ENCODE assay signal across 20 cellular contexts in genomic region chr5:3542158-3542557, GRCh38. TPM values are rescaled to one million over a fixed set of nuclear protein-coding genes. Genes with fewer than 3 reads are reported as not detected.
"Had no signal": no experiment of that assay in that cellular context is flagged by ENCODE, and none has a peak within 500 bp of the region (broad histone marks: within the 10 kb centered on the region; RNA-seq: fewer than 3 reads in every experiment).

No MANE protein-coding gene starts in this region.

- H3K4me3 Mint-ChIP-seq: activated CD8-positive, alpha-beta memory T cell treated with anti-CD3 and anti-CD28 coated beads, Interleukin-2, amount 10 ng/mL, durations not matched to agents 7 days and 5 days; activated T-cell treated with anti-CD3 and anti-CD28 coated beads, Interleukin-2, amount 50 U/mL, for 24 hours; brain; effector memory CD8-positive, alpha-beta T cell; nephron; stimulated activated naive B cell treated with anti-CD40 and anti-IgM and Interleukin-4, amounts not matched to agents 10 μg/mL and 1 μg/mL and 100 μg/mL, for 72 hours had no signal

- H3K4me1 Mint-ChIP-seq: activated CD8-positive, alpha-beta memory T cell treated with anti-CD3 and anti-CD28 coated beads, Interleukin-2, amount 10 ng/mL, durations not matched to agents 7 days and 5 days; brain; nephron; stimulated activated naive B cell treated with anti-CD40 and anti-IgM and Interleukin-4, amounts not matched to agents 10 μg/mL and 1 μg/mL and 100 μg/mL, for 72 hours had no signal

- H3K9me3 ChIP-seq: transverse colon had no signal

- H3K4me3 ChIP-seq: left lung, transverse colon had no signal

- H3K36me3 ChIP-seq: left lung, transverse colon had no signal

- ATAC-seq: activated CD8-positive, alpha-beta memory T cell treated with anti-CD3 and anti-CD28 coated beads, Interleukin-2, amount 10 ng/mL, durations not matched to agents 7 days and 5 days; activated naive CD4-positive, alpha-beta T cell treated with anti-CD3 and anti-CD28 coated beads, Interleukin-2, amount 50 U/mL, for 72 hours; effector memory CD8-positive, alpha-beta T cell; left lung; sciatic nerve; stimulated activated naive B cell treated with anti-CD40 and anti-IgM and Interleukin-4, amounts not matched to agents 10 μg/mL and 1 μg/mL and 100 μg/mL, for 72 hours had no signal

- H3K27ac ChIP-seq: left lung, transverse colon had no signal

- H3K27ac Mint-ChIP-seq: activated CD8-positive, alpha-beta memory T cell treated with anti-CD3 and anti-CD28 coated beads, Interleukin-2, amount 10 ng/mL, durations not matched to agents 7 days and 5 days; activated naive CD4-positive, alpha-beta T cell treated with anti-CD3 and anti-CD28 coated beads, Interleukin-2, amount 50 U/mL, for 72 hours; activated T-cell treated with anti-CD3 and anti-CD28 coated beads, Interleukin-2, amount 50 U/mL, for 24 hours; brain; effector memory CD8-positive, alpha-beta T cell; nephron; progenitor cell of endocrine pancreas; stimulated activated naive B cell treated with anti-CD40 and anti-IgM and Interleukin-4, amounts not matched to agents 10 μg/mL and 1 μg/mL and 100 μg/mL, for 72 hours had no signal

- H3K27me3 Mint-ChIP-seq: activated CD8-positive, alpha-beta memory T cell treated with anti-CD3 and anti-CD28 coated beads, Interleukin-2, amount 10 ng/mL, durations not matched to agents 7 days and 5 days; activated T-cell treated with anti-CD3 and anti-CD28 coated beads, Interleukin-2, amount 50 U/mL, for 24 hours; effector memory CD8-positive, alpha-beta T cell; stimulated activated naive B cell treated with anti-CD40 and anti-IgM and Interleukin-4, amounts not matched to agents 10 μg/mL and 1 μg/mL and 100 μg/mL, for 72 hours had no signal

- H3K36me3 Mint-ChIP-seq: activated CD8-positive, alpha-beta memory T cell treated with anti-CD3 and anti-CD28 coated beads, Interleukin-2, amount 10 ng/mL, durations not matched to agents 7 days and 5 days; brain; stimulated activated naive B cell treated with anti-CD40 and anti-IgM and Interleukin-4, amounts not matched to agents 10 μg/mL and 1 μg/mL and 100 μg/mL, for 72 hours had no signal

- H3K4me1 ChIP-seq: left lung, transverse colon had no signal

- H3K27me3 ChIP-seq: left lung, transverse colon had no signal

- DNase-seq: activated CD4-positive, alpha-beta T cell treated with anti-CD3 and anti-CD28 coated beads for 1 hour; activated CD4-positive, alpha-beta T cell treated with anti-CD3 and anti-CD28 coated beads, Interleukin-2, amount 50 U/mL, for 48 hours; activated CD8-positive, alpha-beta memory T cell treated with anti-CD3 and anti-CD28 coated beads, Interleukin-2, amount 10 ng/mL, durations not matched to agents 7 days and 5 days; activated effector memory CD4-positive, alpha-beta T cell treated with anti-CD3 and anti-CD28 coated beads, Interleukin-2, amount 50 U/mL, for 16 hours; activated T-cell treated with anti-CD3 and anti-CD28 coated beads, Interleukin-2, amount 50 U/mL, for 24 hours; amniotic stem cell; effector memory CD8-positive, alpha-beta T cell; glutamatergic neuron; left lung; mesenchymal stem cell; occipital lobe; stimulated activated CD4-positive, alpha-beta T cell treated with anti-CD3 and anti-CD28 coated beads, Interleukin-2, amount 100 ng/mL, for 24 hours; stimulated activated naive B cell treated with anti-CD40 and anti-IgM and Interleukin-4, amounts not matched to agents 10 μg/mL and 1 μg/mL and 100 μg/mL, for 72 hours; T-helper 9 cell; transverse colon had no signal

RNA-seq across cellular contexts. Expression of gene IRX1, which starts 53.5 kb away (rescaled TPM):
- total RNA-seq: activated CD8-positive, alpha-beta memory T cell treated with anti-CD3 and anti-CD28 coated beads, Interleukin-2, amount 10 ng/mL, durations not matched to agents 7 days and 5 days; activated naive CD4-positive, alpha-beta T cell treated with anti-CD3 and anti-CD28 coated beads, Interleukin-2, amount 50 U/mL, for 72 hours; occipital lobe; transverse colon had no signal
